8 cellular contexts compared by ENCODE assay signal in the genomic region with DNA sequence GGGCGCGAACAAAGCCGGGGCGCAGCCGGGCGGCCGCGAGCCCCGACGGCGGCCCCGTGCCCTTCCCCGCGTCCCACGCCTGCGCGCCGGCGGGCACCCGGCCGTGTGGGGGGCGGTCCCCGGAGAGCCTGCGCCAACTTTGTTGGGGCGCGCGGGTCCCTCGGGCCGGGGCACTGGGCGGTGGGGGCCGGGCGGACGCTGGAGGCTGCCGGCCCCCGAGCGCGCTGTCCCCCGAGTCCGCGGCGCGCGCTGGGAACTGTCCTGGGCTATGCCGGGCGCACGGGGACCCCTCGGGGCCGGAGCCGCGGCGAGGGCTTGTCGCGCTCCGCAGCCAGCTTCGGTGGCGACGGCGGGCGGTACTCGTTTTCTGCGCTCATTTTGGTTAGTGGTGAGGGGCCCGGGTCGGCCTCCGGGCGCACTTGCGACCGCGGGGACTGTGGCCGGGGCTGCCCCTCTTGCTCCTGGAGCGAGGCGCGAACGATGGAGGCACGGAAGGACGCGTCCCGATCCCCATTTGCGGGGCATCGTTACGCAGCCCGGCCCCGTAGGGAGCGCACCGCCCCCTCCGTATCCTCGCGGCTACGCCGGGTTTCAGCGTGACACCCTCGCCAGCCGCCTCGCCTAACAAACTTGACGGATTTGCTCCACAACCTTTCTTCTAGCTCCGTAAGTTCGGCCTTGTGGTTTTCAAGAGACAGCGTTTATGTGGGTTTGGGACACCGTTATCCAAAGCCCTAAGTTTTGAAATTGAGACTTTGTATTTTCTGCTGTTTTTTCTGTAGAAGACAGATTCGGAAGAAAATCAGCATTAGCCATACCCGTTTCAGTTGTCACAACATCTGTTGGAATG. TPM values are rescaled to one million over a fixed set of nuclear protein-coding genes. Genes with fewer than 3 reads are reported as not detected.
DNase-seq lines count a peak whose midpoint lies in the region; ATAC-seq, FAIRE-seq and TF ChIP-seq lines count a peak whose summit lies in the region.

No MANE protein-coding gene starts in this region.

- no peaks in the 10 kb centered on the region for H3K9me3 Mint-ChIP-seq in activated naive CD4-positive, alpha-beta T cell treated with anti-CD3 and anti-CD28 coated beads, Interleukin-2, amount 50 U/mL, for 24 hours

- H3K27ac ChIP-seq in AG04450 (ENCODE audit: low read depth, low read length) (no peak overlapping the region), heart left ventricle (peak overlapping the region; percentile 19 to 100 (median 96))

- H3K4me1 ChIP-seq in heart left ventricle = peaks cover 6 to 48% (median 30%) of the 10 kb centered on the region in 12 donors

- H3K9me3 ChIP-seq in AG04450 (ENCODE audit: control insufficient read depth, insufficient read depth, low read length) = no peaks in the 10 kb centered on the region; the same call in 1 of the 2 replicates
- H3K9me3 ChIP-seq in heart left ventricle = no peaks in the 10 kb centered on the region

- TF ChIP-seq POLR2A in heart left ventricle (IDR thresholded peaks at IDR 0.05) = no peak

- peak; percentile 55 for FAIRE-seq in GM18507 (lab: Jason Lieb, UNC)

- 1 to 3% (median 1%) methylated on average over 19 to 100 of the region's 100 CpGs for WGBS in heart left ventricle, 4 donors

- H3K4me3 Mint-ChIP-seq in activated naive CD4-positive, alpha-beta T cell treated with anti-CD3 and anti-CD28 coated beads, Interleukin-2, amount 50 U/mL, for 24 hours = peak overlapping the region; percentile 90

- POLR2A ChIA-PET in AG04450 (lab: Yijun Ruan, JAX) = interaction anchor here (0.6 to 0.8 kb wide), 2 partner anchors 23 to 78 kb away, joined by 3 to 4 read pairs; a partner anchor contains a TSS

- peak overlapping the region; percentile 73 for H3K4me3 ChIP-seq in AG04450 (ENCODE audit: low read depth, low read length)
- peak overlapping the region; percentile 71 to 100 (median 88) for H3K4me3 ChIP-seq in heart left ventricle

- H3K4me1 Mint-ChIP-seq in activated naive CD4-positive, alpha-beta T cell treated with anti-CD3 and anti-CD28 coated beads, Interleukin-2, amount 50 U/mL, for 24 hours = peaks cover 43% of the 10 kb centered on the region

- peaks cover 3% of the 10 kb centered on the region for H3K36me3 Mint-ChIP-seq in activated naive CD4-positive, alpha-beta T cell treated with anti-CD3 and anti-CD28 coated beads, Interleukin-2, amount 50 U/mL, for 24 hours

- CTCF ChIA-PET in AG04450 (lab: Charles Lee) = interaction anchor here (2.6 kb wide), 1 partner anchor 133 kb away, joined by 9 read pairs; no protein-coding TSS in a partner anchor

- TF ChIP-seq CTCF in AG04450 (IDR thresholded peaks at IDR 0.05; ENCODE audit: low read depth, low read length) (no peak), heart left ventricle (IDR thresholded peaks at IDR 0.05) (peak in 2 of 12 donors; percentile 18 to 22)

- H3K36me3 ChIP-seq in heart left ventricle = peaks cover 0 to 19% (median 15%) of the 10 kb centered on the region in 9 donors

- no peaks in the 10 kb centered on the region for H3K27me3 ChIP-seq in AG04450 (ENCODE audit: control insufficient read depth, insufficient read depth, low read length)
- H3K27me3 ChIP-seq in heart left ventricle = no peaks in the 10 kb centered on the region

- ATAC-seq in HG03139 (IDR thresholded peaks at IDR 0.05; ENCODE audit: unreplicated experiment) = peak; percentile 2
- ATAC-seq in heart left ventricle = peak; percentile 40 to 52 (median 46)

- peak overlapping the region; percentile 83 for H3K27ac Mint-ChIP-seq in activated naive CD4-positive, alpha-beta T cell treated with anti-CD3 and anti-CD28 coated beads, Interleukin-2, amount 50 U/mL, for 24 hours

- H3K27me3 Mint-ChIP-seq in activated naive CD4-positive, alpha-beta T cell treated with anti-CD3 and anti-CD28 coated beads, Interleukin-2, amount 50 U/mL, for 24 hours = no peaks in the 10 kb centered on the region

- DNase-seq in AG04450 (ENCODE audit: low read depth, low spot score) (no peak), GM18507 (ENCODE audit: extremely low spot score, insufficient read length, low read depth) (peak; percentile 48), RKO (ENCODE audit: low spot score) (peak; percentile 71), heart left ventricle (peak; percentile 64 to 79 (median 72)), posterior vena cava (ENCODE audit: low spot score) (peak; percentile 91), mesenteric fat pad (ENCODE audit: low spot score) (no peak)

- intact Hi-C loops in heart left ventricle (cut with DNase I) = loop anchor here in 6 of 10 donors (1.0 to 10.0 kb wide), 10 partner anchors 22 to 243 kb away; a partner anchor contains a TSS
- intact Hi-C loops in posterior vena cava (cut with DNase I) = loop anchor here (2.0 to 5.0 kb wide), 2 partner anchors 77 to 127 kb away; no protein-coding TSS in a partner anchor

RNA-seq across cellular contexts. Expression of a gene that starts 0.6 kb away (rescaled TPM):
- 6.5 and 6.8 TPM in 2 replicates for polyA plus RNA-seq in AG04450 (2011; rRNA removed)
- polyA minus RNA-seq in AG04450 (2011; rRNA and poly(A)+ RNA removed) = 8.6 and 9.9 TPM in 2 replicates
- total RNA-seq in heart left ventricle = 10 to 100 TPM in 2 of 9 donors, 1 to 10 TPM in 7; 6.5 to 12.4 (median 8.6) TPM
- 1 to 10 TPM; 7.8 to 7.9 TPM for polyA plus RNA-seq in heart left ventricle
- total RNA-seq in posterior vena cava = 10 to 100 TPM in 1 of 2 donors, 1 to 10 TPM in 1; 9.7 to 10.3 TPM
- 9.0 TPM for total RNA-seq in mesenteric fat pad

RNA-seq across cellular contexts. Expression of a gene that starts 1.0 kb away (rescaled TPM):
- polyA plus RNA-seq in AG04450 (2011; rRNA removed) (368 and 383 TPM in 2 replicates), heart left ventricle (100 to 1,000 TPM; 220 to 472 TPM)
- 147 and 177 TPM in 2 replicates for polyA minus RNA-seq in AG04450 (2011; rRNA and poly(A)+ RNA removed)
- total RNA-seq in heart left ventricle (100 to 1,000 TPM; 172 to 432 (median 233) TPM), posterior vena cava (100 to 1,000 TPM; 179 to 194 TPM), mesenteric fat pad (258 TPM)

RNA-seq across cellular contexts. Expression of a gene that starts 21.9 kb away (rescaled TPM):
- polyA plus RNA-seq in AG04450 (2011; rRNA removed) = 26.2 and 30.7 TPM in 2 replicates
- 22.7 and 29.6 TPM in 2 replicates for polyA minus RNA-seq in AG04450 (2011; rRNA and poly(A)+ RNA removed)
- total RNA-seq in heart left ventricle = 10 to 100 TPM; 38.6 to 64.7 (median 54.6) TPM
- 10 to 100 TPM; 26.1 to 60.0 TPM for polyA plus RNA-seq in heart left ventricle
- 10 to 100 TPM; 24.4 to 26.3 TPM for total RNA-seq in posterior vena cava
- 23.7 TPM for total RNA-seq in mesenteric fat pad

RNA-seq across cellular contexts. Expression of a gene that starts 38.6 kb away (rescaled TPM):
- polyA plus RNA-seq in AG04450 (2011; rRNA removed) (15.6 and 17.1 TPM in 2 replicates), heart left ventricle (10 to 100 TPM; 28.9 to 40.7 TPM)
- 8.9 and 11.7 TPM in 2 replicates for polyA minus RNA-seq in AG04450 (2011; rRNA and poly(A)+ RNA removed)
- total RNA-seq in heart left ventricle (10 to 100 TPM; 20.7 to 36.8 (median 26.5) TPM), posterior vena cava (10 to 100 TPM; 19.8 to 23.8 TPM), mesenteric fat pad (29.9 TPM)

Comparison
In these comparisons a context has a peak if more than half of its experiments do, and no peak if none do; other contexts are left out.
1. DNase-seq: peak in GM18507 (single experiment), RKO (single experiment), heart left ventricle (5 of 5) and posterior vena cava (single experiment); none in AG04450 (single experiment) and mesenteric fat pad (single experiment).